ENCODE assay signal across 24 cellular contexts in genomic region chr4:40179360-40179759, GRCh38. TPM values are rescaled to one million over a fixed set of nuclear protein-coding genes. Genes with fewer than 3 reads are reported as not detected.
"Had no signal": no experiment of that assay in that cellular context is flagged by ENCODE, and none has a peak within 500 bp of the region (broad histone marks: within the 10 kb centered on the region; RNA-seq: fewer than 3 reads in every experiment).

No MANE protein-coding gene starts in this region.

- H3K27me3 Mint-ChIP-seq: activated CD4-positive, alpha-beta T cell treated with anti-CD3 and anti-CD28 coated beads for 36 hours; activated naive CD8-positive, alpha-beta T cell treated with anti-CD3 and anti-CD28 coated beads for 36 hours; naive B cell had no signal

- H3K36me3 Mint-ChIP-seq: activated naive CD8-positive, alpha-beta T cell treated with anti-CD3 and anti-CD28 coated beads for 36 hours; naive B cell; WTC11 had no signal

- H3K27ac ChIP-seq: colonic mucosa, heart right ventricle, sigmoid colon, spleen, testis, uterus had no signal

- H3K9me3 ChIP-seq: colonic mucosa, heart right ventricle, sigmoid colon, spleen, testis, uterus had no signal

- H3K4me1 ChIP-seq: colonic mucosa, sigmoid colon, testis, uterus had no signal

- DNase-seq: activated CD4-positive, alpha-beta T cell treated with anti-CD3 and anti-CD28 coated beads for 36 hours; activated CD4-positive, alpha-beta T cell treated with anti-CD3 and anti-CD28 coated beads, Interleukin-2, amount 50 U/mL, for 4 hours; activated CD8-positive, alpha-beta memory T cell treated with anti-CD3 and anti-CD28 coated beads, Interleukin-2, amount 50 U/mL, for 48 hours; activated naive CD4-positive, alpha-beta T cell treated with Interleukin-2 at 50 U/mL for 16 hours; activated naive CD8-positive, alpha-beta T cell treated with anti-CD3 and anti-CD28 coated beads for 36 hours; activated T-cell treated with anti-CD3 and anti-CD28 coated beads, Interleukin-2, amount 50 U/mL, for 48 hours; colonic mucosa; heart right ventricle; islet precursor cell; left colon; mesenchymal stem cell; naive B cell; nucleus accumbens; sigmoid colon; spleen; stimulated activated CD4-positive, alpha-beta T cell treated with anti-CD3 and anti-CD28 coated beads, Interleukin-4, amount 100 ng/mL, for 1 hour; stimulated activated naive CD4-positive, alpha-beta T cell; T-helper 9 cell; testis; uterus had no signal

- H3K9me3 Mint-ChIP-seq: activated naive CD8-positive, alpha-beta T cell treated with anti-CD3 and anti-CD28 coated beads for 36 hours; naive B cell had no signal

- H3K4me3 Mint-ChIP-seq: activated CD4-positive, alpha-beta T cell treated with anti-CD3 and anti-CD28 coated beads for 36 hours; activated naive CD8-positive, alpha-beta T cell treated with anti-CD3 and anti-CD28 coated beads for 36 hours; WTC11 had no signal

- H3K27ac Mint-ChIP-seq: activated CD4-positive, alpha-beta T cell treated with anti-CD3 and anti-CD28 coated beads for 36 hours; activated naive CD8-positive, alpha-beta T cell treated with anti-CD3 and anti-CD28 coated beads for 36 hours had no signal

- H3K27me3 ChIP-seq: colonic mucosa, spleen, testis, uterus had no signal

- H3K4me3 ChIP-seq: colonic mucosa, heart right ventricle, sigmoid colon, spleen, testis, uterus had no signal

- H3K36me3 ChIP-seq: colonic mucosa, heart right ventricle, sigmoid colon, spleen, uterus had no signal

- ATAC-seq: activated CD4-positive, alpha-beta T cell treated with anti-CD3 and anti-CD28 coated beads for 36 hours; heart right ventricle; WTC11 had no signal

RNA-seq across cellular contexts. Expression of gene RHOH, which starts 17.5 kb away (rescaled TPM):
- total RNA-seq: epithelial cell of proximal tubule, fibroblast of villous mesenchyme, renal cortical epithelial cell had no signal
